11 cellular contexts compared by ENCODE assay signal in genomic region chr16:54934536-54935410, GRCh38. TPM values are rescaled to one million over a fixed set of nuclear protein-coding genes. Genes with fewer than 3 reads are reported as not detected.
A peak's percentile ranks its signal among the peaks of the same experiment; 100 is the strongest.
DNase-seq lines count a peak whose midpoint lies in the region; ATAC-seq and TF ChIP-seq lines count a peak whose summit lies in the region.
"Had no signal": no experiment of that assay in that cellular context is flagged by ENCODE, and none has a peak within 500 bp of the region (broad histone marks: within the 10 kb centered on the region; RNA-seq: fewer than 3 reads in every experiment).

No MANE protein-coding gene starts in this region.

- peaks cover 81% of the 10 kb centered on the region for H3K27me3 Mint-ChIP-seq in T-helper 2 cell treated with Interferon-gamma antibody and Interleukin-4, amounts not matched to agents 5 μg/mL and 100 μg/mL, for 36 hours (ENCODE audit: low read depth)
- H3K27me3 Mint-ChIP-seq in effector memory CD8-positive, alpha-beta T cell: peaks cover 70 to 91% of the 10 kb centered on the region in 2 donors

- ATAC-seq in effector memory CD8-positive, alpha-beta T cell (replicated peaks): no peak

- TF ChIP-seq CTCF in prostate gland (IDR thresholded peaks at IDR 0.05): peak in 3 of 4 experiments; percentile 18 to 49 (median 39)

- no peaks in the 10 kb centered on the region for H3K36me3 ChIP-seq in prostate gland

- intact Hi-C loops in prostate gland (cut with DNase I): loop anchor here (10.0 kb wide), 1 partner anchor 1030 kb away; no protein-coding TSS in a partner anchor

- no peaks in the 10 kb centered on the region for H3K27me3 ChIP-seq in prostate gland (replicated peaks; ENCODE audit: insufficient read depth)
- H3K27me3 ChIP-seq: SJSA1 had no signal

- H3K4me3 Mint-ChIP-seq in T-helper 2 cell treated with Interferon-gamma antibody and Interleukin-4, amounts not matched to agents 5 μg/mL and 100 μg/mL, for 36 hours: peak overlapping the region; percentile 21
- no peak overlapping the region for H3K4me3 Mint-ChIP-seq in effector memory CD8-positive, alpha-beta T cell
- H3K4me3 Mint-ChIP-seq: activated naive CD4-positive, alpha-beta T cell treated with anti-CD3 and anti-CD28 coated beads, Interleukin-2, amount 50 U/mL, for 24 hours had no signal

- TF ChIP-seq POLR2A in prostate gland (IDR thresholded peaks at IDR 0.05): no peak

- H3K4me1 ChIP-seq in prostate gland (replicated peaks): no peaks in the 10 kb centered on the region

- H3K4me1 Mint-ChIP-seq in T-helper 2 cell treated with Interferon-gamma antibody and Interleukin-4, amounts not matched to agents 5 μg/mL and 100 μg/mL, for 36 hours (ENCODE audit: low read depth): peaks cover 8% of the 10 kb centered on the region
- H3K4me1 Mint-ChIP-seq in effector memory CD8-positive, alpha-beta T cell (ENCODE audit: low read depth in 2 of 2): peaks cover 5 to 23% of the 10 kb centered on the region in 2 donors

- 16% methylated on average over 37 of the region's 37 CpGs for WGBS in prostate gland

- peak overlapping the region; percentile 92 to 94 for H3K27ac ChIP-seq in prostate gland
- H3K27ac ChIP-seq: SJSA1 had no signal

- peaks cover 1% of the 10 kb centered on the region for H3K9me3 Mint-ChIP-seq in T-helper 2 cell treated with Interferon-gamma antibody and Interleukin-4, amounts not matched to agents 5 μg/mL and 100 μg/mL, for 36 hours
- H3K9me3 Mint-ChIP-seq in effector memory CD8-positive, alpha-beta T cell: no peaks in the 10 kb centered on the region
- H3K9me3 Mint-ChIP-seq: activated naive CD4-positive, alpha-beta T cell treated with anti-CD3 and anti-CD28 coated beads, Interleukin-2, amount 50 U/mL, for 24 hours had no signal

- peaks cover 13% of the 10 kb centered on the region for H3K36me3 Mint-ChIP-seq in T-helper 2 cell treated with Interferon-gamma antibody and Interleukin-4, amounts not matched to agents 5 μg/mL and 100 μg/mL, for 36 hours (ENCODE audit: low read depth)
- H3K36me3 Mint-ChIP-seq in effector memory CD8-positive, alpha-beta T cell (ENCODE audit: insufficient read depth): peaks cover 19% of the 10 kb centered on the region

- no peak for DNase-seq in T-helper 2 cell treated with Interferon-gamma antibody and Interleukin-4, amounts not matched to agents 5 μg/mL and 100 μg/mL, for 36 hours (ENCODE audit: low spot score)
- no peak for DNase-seq in T-helper 2 cell
- DNase-seq in NCI-H82 (lab: John Stamatoyannopoulos, UW): peak; percentile 69
- DNase-seq in fibroblast of peridontal ligament (ENCODE audit: extremely low read depth): peak; percentile 44
- DNase-seq in prostate gland (ENCODE audit: low spot score): peak; percentile 67
- DNase-seq in effector memory CD8-positive, alpha-beta T cell: no peak
- DNase-seq in glomerular visceral epithelial cell (ENCODE audit: extremely low spot score): no peak
- DNase-seq in stimulated activated CD4-positive, alpha-beta T cell treated with anti-CD3 and anti-CD28 coated beads, Interleukin-2, amount 100 ng/mL, for 48 hours: no peak
- DNase-seq: NCI-H1105 treated with DMSO at 0.1 percent for 48 hours had no signal

- no peaks in the 10 kb centered on the region for H3K9me3 ChIP-seq in prostate gland
- H3K9me3 ChIP-seq: SJSA1 had no signal

- H3K27ac Mint-ChIP-seq in T-helper 2 cell treated with Interferon-gamma antibody and Interleukin-4, amounts not matched to agents 5 μg/mL and 100 μg/mL, for 36 hours: peak overlapping the region; percentile 60
- no peak overlapping the region for H3K27ac Mint-ChIP-seq in effector memory CD8-positive, alpha-beta T cell
- H3K27ac Mint-ChIP-seq: activated naive CD4-positive, alpha-beta T cell treated with anti-CD3 and anti-CD28 coated beads, Interleukin-2, amount 50 U/mL, for 24 hours had no signal

- H3K4me3 ChIP-seq in prostate gland: peak overlapping the region; percentile 75 to 80
- H3K4me3 ChIP-seq: SJSA1 had no signal

RNA-seq across cellular contexts. Expression of gene IRX5, which starts 4.1 kb away (rescaled TPM):
- total RNA-seq in prostate gland: 10 to 100 TPM; 12.7 to 38.8 TPM

Comparison
In these comparisons a context has a peak if more than half of its experiments do, and no peak if none do; other contexts are left out.
1. DNase-seq: peak in NCI-H82 (single experiment), fibroblast of peridontal ligament (single experiment) and prostate gland (single experiment); none in T-helper 2 cell treated with Interferon-gamma antibody and Interleukin-4, amounts not matched to agents 5 μg/mL and 100 μg/mL, for 36 hours (single experiment), T-helper 2 cell (0 of 5), effector memory CD8-positive, alpha-beta T cell (0 of 3), glomerular visceral epithelial cell (single experiment) and stimulated activated CD4-positive, alpha-beta T cell treated with anti-CD3 and anti-CD28 coated beads, Interleukin-2, amount 100 ng/mL, for 48 hours (0 of 2).